ENCODE assay signal across 1 cellular context in genomic region chr5:67746103-67746502, GRCh38.
TF ChIP-seq lines count a peak whose summit lies in the region.

No MANE protein-coding gene starts in this region.

TF ChIP-seq in HepG2, 621 proteins besides CTCF, POLR2A, EP300 and RAD21 (continued from another document and continues in another):
- TF ChIP-seq ARID5B (CRISPR knock-in tag; IDR thresholded peaks at IDR 0.05) (peak; percentile 53), SOX6 (IDR thresholded peaks at IDR 0.05) (no peak), SOX6 (CRISPR knock-in tag; IDR thresholded peaks at IDR 0.05) (0 out of 2 replicates have a peak, but pooled peaks have one; percentile 35), TFE3 (CRISPR knock-in tag; IDR thresholded peaks at IDR 0.05) (peak; percentile 80), ASH2L (IDR thresholded peaks at IDR 0.05; ENCODE audit: insufficient read length, low read depth, low read length) (peak; percentile 32), ZNF558 (CRISPR knock-in tag; IDR thresholded peaks at IDR 0.05; ENCODE audit: borderline replicate concordance) (no peak), ZNF317 (CRISPR knock-in tag; IDR thresholded peaks at IDR 0.05) (no peak), RARA (CRISPR knock-in tag; IDR thresholded peaks at IDR 0.05) (peak; percentile 42; the same call in 1 of the 2 replicates), TEAD3 (CRISPR knock-in tag; optimal IDR thresholded peaks at IDR 0.05; ENCODE audit: borderline replicate concordance) (peak; percentile 58), CREM (IDR thresholded peaks at IDR 0.05) (peak; percentile 57; the same call in 1 of the 2 replicates), CREM (CRISPR knock-in tag; IDR thresholded peaks at IDR 0.05) (no peak), ISL2 (CRISPR knock-in tag; IDR thresholded peaks at IDR 0.05) (peak; percentile 69), GATA4 (IDR thresholded peaks at IDR 0.05; ENCODE audit: borderline replicate concordance, low read depth) (peak; percentile 88; the same call in 1 of the 2 replicates), NCOR1 (IDR thresholded peaks at IDR 0.05; ENCODE audit: borderline replicate concordance, low read length) (peak; percentile 67; the same call in 1 of the 2 replicates), CREB1 (IDR thresholded peaks at IDR 0.05) (no peak), CREB1 (CRISPR knock-in tag; IDR thresholded peaks at IDR 0.05) (0 out of 2 replicates have a peak, but pooled peaks have one; percentile 38), HNF4G (IDR thresholded peaks at IDR 0.05; ENCODE audit: borderline replicate concordance, low read depth, low read length) (peak; percentile 64), HNF4G (CRISPR knock-in tag; IDR thresholded peaks at IDR 0.05; ENCODE audit: borderline replicate concordance, low read depth) (no peak), GATAD2A (CRISPR knock-in tag; IDR thresholded peaks at IDR 0.05) (peak; percentile 45; the same call in 1 of the 2 replicates), ZNF782 (CRISPR knock-in tag; IDR thresholded peaks at IDR 0.05; ENCODE audit: borderline replicate concordance) (no peak), SMAD1 (CRISPR knock-in tag; IDR thresholded peaks at IDR 0.05; ENCODE audit: borderline replicate concordance, low read depth) (no peak), ZNF280D (CRISPR knock-in tag; IDR thresholded peaks at IDR 0.05) (0 out of 2 replicates have a peak, but pooled peaks have one; percentile 65), MAX (IDR thresholded peaks at IDR 0.05) (0 out of 2 replicates have a peak, but pooled peaks have one; percentile 21), FOXP1 (IDR thresholded peaks at IDR 0.05) (no peak), FOXP1 (CRISPR knock-in tag; IDR thresholded peaks at IDR 0.05) (peak; percentile 25; the same call in 1 of the 2 replicates), ZBTB1 (CRISPR knock-in tag; IDR thresholded peaks at IDR 0.05; ENCODE audit: borderline replicate concordance) (no peak), TCF7 (IDR thresholded peaks at IDR 0.05; ENCODE audit: low read depth) (peak; percentile 35; the same call in 1 of the 2 replicates), NR2F2 (IDR thresholded peaks at IDR 0.05; ENCODE audit: borderline replicate concordance, low read depth) (0 out of 2 replicates have a peak, but pooled peaks have one; percentile 35), ZNF800 (CRISPR knock-in tag; IDR thresholded peaks at IDR 0.05) (no peak), PAXIP1 (CRISPR knock-in tag; conservative IDR thresholded peaks at IDR 0.05) (peak; percentile 55), ZGPAT (CRISPR knock-in tag; IDR thresholded peaks at IDR 0.05) (peak; percentile 23; the same call in 1 of the 2 replicates), NFIC (IDR thresholded peaks at IDR 0.05; ENCODE audit: low read length) (peak; percentile 49; the same call in 1 of the 2 replicates), FOXP4 (CRISPR knock-in tag; IDR thresholded peaks at IDR 0.05) (peak; percentile 37; the same call in 1 of the 2 replicates), NR2F6 (IDR thresholded peaks at IDR 0.05) (peak; percentile 60), NR2F6 (CRISPR knock-in tag; IDR thresholded peaks at IDR 0.05) (no peak), ZNF691 (CRISPR knock-in tag; IDR thresholded peaks at IDR 0.05; ENCODE audit: borderline replicate concordance, low read depth) (no peak)
